ENCODE assay signal across 38 cellular contexts in the genomic region with DNA sequence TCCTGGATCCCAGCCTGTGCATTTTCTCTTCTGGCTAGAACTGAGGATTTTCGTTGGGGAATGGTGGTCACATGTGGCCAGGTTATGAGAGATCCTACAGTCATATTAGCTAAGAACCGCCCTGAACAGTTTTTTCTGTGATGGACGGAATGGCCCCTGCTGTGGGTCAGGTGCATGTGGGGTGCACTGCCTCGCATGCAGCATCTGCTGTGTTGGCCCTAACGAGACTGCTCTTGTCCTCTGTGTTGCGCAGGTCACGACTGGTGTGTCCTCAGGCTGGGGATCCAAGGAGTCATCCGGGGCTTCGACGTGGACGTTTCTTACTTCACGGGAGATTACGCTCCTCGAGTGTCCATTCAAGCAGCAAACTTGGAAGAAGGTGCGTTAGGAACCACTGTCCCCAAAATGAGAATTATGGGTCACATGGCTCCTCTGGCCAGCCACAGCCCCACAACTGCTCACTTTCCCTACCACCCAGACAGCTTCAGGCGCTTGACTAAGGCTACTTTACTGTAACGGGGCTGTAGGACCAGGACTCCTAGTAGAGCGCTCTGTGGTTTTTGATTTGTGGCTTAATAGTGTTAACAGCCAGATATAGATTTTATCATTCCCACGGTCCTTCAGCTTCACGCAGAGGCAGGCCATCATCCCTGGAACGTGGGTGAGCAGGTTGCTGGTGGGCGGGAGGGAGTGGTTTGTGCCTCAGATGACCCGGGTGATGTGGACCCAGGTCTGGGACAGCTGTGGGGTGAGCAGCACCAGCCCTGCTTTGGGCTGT. TPM values are rescaled to one million over a fixed set of nuclear protein-coding genes. Genes with fewer than 3 reads are reported as not detected.
"Had no signal": no experiment of that assay in that cellular context is flagged by ENCODE, and none has a peak within 500 bp of the region (broad histone marks: within the 10 kb centered on the region; RNA-seq: fewer than 3 reads in every experiment).

No MANE protein-coding gene starts in this region.

- H3K27ac ChIP-seq: ascending aorta, body of pancreas, brain microvascular endothelial cell, breast epithelium, VCaP had no signal

- FAIRE-seq: TTC549 had no signal

- H3K27me3 ChIP-seq: ascending aorta, body of pancreas, brain microvascular endothelial cell had no signal

- H3K36me3 ChIP-seq: ascending aorta, brain microvascular endothelial cell, breast epithelium had no signal

- H3K27ac Mint-ChIP-seq: activated B cell treated with CpG ODN at 0.5 μM for 24 hours; activated CD4-positive, alpha-beta memory T cell treated with anti-CD3 and anti-CD28 coated beads for 36 hours; activated CD4-positive, alpha-beta T cell treated with anti-CD3 and anti-CD28 coated beads, Interleukin-2, amount 10 ng/mL, durations not matched to agents 24 days and 14 days; activated CD8-positive, alpha-beta T cell treated with anti-CD3 and anti-CD28 coated beads for 36 hours; activated naive CD4-positive, alpha-beta T cell treated with anti-CD3 and anti-CD28 coated beads, Interleukin-2, amount 10 ng/mL, durations not matched to agents 7 days and 5 days; activated naive CD4-positive, alpha-beta T cell treated with anti-CD3 and anti-CD28 coated beads, Interleukin-2, amount 50 U/mL, for 24 hours; activated naive CD8-positive, alpha-beta T cell; activated naive CD8-positive, alpha-beta T cell treated with anti-CD3 and anti-CD28 coated beads, Interleukin-2, amount 10 ng/mL, durations not matched to agents 7 days and 5 days; activated naive CD8-positive, alpha-beta T cell treated with anti-CD3 and anti-CD28 coated beads, Interleukin-2, amount 50 U/mL, for 24 hours; activated T-cell treated with anti-CD3 and anti-CD28 coated beads, Interleukin-2, amount 50 U/mL, for 24 hours; activated T-helper 2 cell treated with anti-CD3 and anti-CD28 coated beads, Interferon-gamma antibody, Interleukin-2, Interleukin-4, amounts not matched to agents 10 μg/mL and 5 μg/mL and 100 μg/mL, durations not matched to agents 14 hours and 24 hours and 36 hours; T-helper 1 cell treated with Interleukin-12 subunit alpha and Interleukin-12 subunit beta and Interleukin-4 antibody, amounts not matched to agents 30 μg/mL and 1 μg/mL, for 36 hours; T-helper 2 cell treated with Interferon-gamma antibody and Interleukin-4, amounts not matched to agents 5 μg/mL and 100 μg/mL, for 36 hours had no signal

- DNase-seq: activated B cell treated with CpG ODN at 0.5 μM for 24 hours; activated CD4-positive, alpha-beta memory T cell treated with anti-CD3 and anti-CD28 coated beads for 36 hours; activated CD4-positive, alpha-beta T cell treated with anti-CD3 and anti-CD28 coated beads for 4 hours; activated CD4-positive, alpha-beta T cell treated with anti-CD3 and anti-CD28 coated beads, Interleukin-2, amount 10 ng/mL, durations not matched to agents 24 days and 14 days; activated CD4-positive, alpha-beta T cell treated with anti-CD3 and anti-CD28 coated beads, Interleukin-2, amount 50 U/mL, for 1 hour; activated CD4-positive, alpha-beta T cell treated with anti-CD3 and anti-CD28 coated beads, Interleukin-2, amount 50 U/mL, for 4 hours; activated CD4-positive, CD25-positive, alpha-beta regulatory T cell treated with anti-CD3 and anti-CD28 coated beads, Interleukin-2, amount 50 U/mL, for 72 hours; activated CD8-positive, alpha-beta memory T cell treated with anti-CD3 and anti-CD28 coated beads, Interleukin-2, amount 50 U/mL, for 4 hours; activated CD8-positive, alpha-beta T cell treated with anti-CD3 and anti-CD28 coated beads for 36 hours; activated effector memory CD4-positive, alpha-beta T cell treated with Interleukin-2 at 50 U/mL for 16 hours; activated gamma-delta T cell; activated naive CD4-positive, alpha-beta T cell treated with anti-CD3 and anti-CD28 coated beads, Interleukin-2, amount 10 ng/mL, durations not matched to agents 7 days and 5 days; activated naive CD4-positive, alpha-beta T cell treated with Interleukin-2 at 50 U/mL for 16 hours; activated naive CD8-positive, alpha-beta T cell treated with anti-CD3 and anti-CD28 coated beads, Interleukin-2, amount 10 ng/mL, durations not matched to agents 7 days and 5 days; activated naive CD8-positive, alpha-beta T cell treated with anti-CD3 and anti-CD28 coated beads, Interleukin-2, amount 50 U/mL, for 24 hours; activated T-cell treated with anti-CD3 and anti-CD28 coated beads, Interleukin-2, amount 50 U/mL, for 24 hours; activated T-cell treated with anti-CD3 and anti-CD28 coated beads, Interleukin-2, amount 50 U/mL, for 48 hours; amygdala; anterior cingulate cortex; body of pancreas; brain microvascular endothelial cell; central memory CD4-positive, alpha-beta T cell; T-helper 1 cell; T-helper 2 cell; T-helper 9 cell had no signal

- H3K36me3 Mint-ChIP-seq: activated CD4-positive, alpha-beta memory T cell treated with anti-CD3 and anti-CD28 coated beads for 36 hours; activated naive CD4-positive, alpha-beta T cell treated with anti-CD3 and anti-CD28 coated beads, Interleukin-2, amount 10 ng/mL, durations not matched to agents 7 days and 5 days; activated naive CD4-positive, alpha-beta T cell treated with anti-CD3 and anti-CD28 coated beads, Interleukin-2, amount 50 U/mL, for 24 hours; activated naive CD8-positive, alpha-beta T cell; activated naive CD8-positive, alpha-beta T cell treated with anti-CD3 and anti-CD28 coated beads, Interleukin-2, amount 10 ng/mL, durations not matched to agents 7 days and 5 days had no signal

- H3K4me3 ChIP-seq: ascending aorta, body of pancreas, breast epithelium had no signal

- H3K4me1 Mint-ChIP-seq: activated B cell treated with CpG ODN at 0.5 μM for 24 hours; activated CD4-positive, alpha-beta T cell treated with anti-CD3 and anti-CD28 coated beads, Interleukin-2, amount 10 ng/mL, durations not matched to agents 24 days and 14 days; activated naive CD4-positive, alpha-beta T cell treated with anti-CD3 and anti-CD28 coated beads, Interleukin-2, amount 10 ng/mL, durations not matched to agents 7 days and 5 days; activated naive CD4-positive, alpha-beta T cell treated with anti-CD3 and anti-CD28 coated beads, Interleukin-2, amount 50 U/mL, for 24 hours; activated naive CD8-positive, alpha-beta T cell treated with anti-CD3 and anti-CD28 coated beads, Interleukin-2, amount 10 ng/mL, durations not matched to agents 7 days and 5 days; activated naive CD8-positive, alpha-beta T cell treated with anti-CD3 and anti-CD28 coated beads, Interleukin-2, amount 50 U/mL, for 24 hours had no signal

- H3K27me3 Mint-ChIP-seq: activated CD4-positive, alpha-beta T cell treated with anti-CD3 and anti-CD28 coated beads, Interleukin-2, amount 10 ng/mL, durations not matched to agents 24 days and 14 days; activated naive CD4-positive, alpha-beta T cell treated with anti-CD3 and anti-CD28 coated beads, Interleukin-2, amount 10 ng/mL, durations not matched to agents 7 days and 5 days; activated naive CD8-positive, alpha-beta T cell treated with anti-CD3 and anti-CD28 coated beads, Interleukin-2, amount 50 U/mL, for 24 hours had no signal

- H3K9me3 ChIP-seq: ascending aorta, body of pancreas, breast epithelium had no signal

- H3K4me1 ChIP-seq: ascending aorta, body of pancreas, breast epithelium had no signal

- H3K9me3 Mint-ChIP-seq: activated B cell treated with CpG ODN at 0.5 μM for 24 hours; activated CD4-positive, alpha-beta memory T cell treated with anti-CD3 and anti-CD28 coated beads for 36 hours; activated CD4-positive, alpha-beta T cell treated with anti-CD3 and anti-CD28 coated beads, Interleukin-2, amount 10 ng/mL, durations not matched to agents 24 days and 14 days; activated CD8-positive, alpha-beta T cell treated with anti-CD3 and anti-CD28 coated beads for 36 hours; activated naive CD4-positive, alpha-beta T cell treated with anti-CD3 and anti-CD28 coated beads, Interleukin-2, amount 10 ng/mL, durations not matched to agents 7 days and 5 days; activated naive CD4-positive, alpha-beta T cell treated with anti-CD3 and anti-CD28 coated beads, Interleukin-2, amount 50 U/mL, for 24 hours; activated naive CD8-positive, alpha-beta T cell treated with anti-CD3 and anti-CD28 coated beads, Interleukin-2, amount 10 ng/mL, durations not matched to agents 7 days and 5 days; activated naive CD8-positive, alpha-beta T cell treated with anti-CD3 and anti-CD28 coated beads, Interleukin-2, amount 50 U/mL, for 24 hours; activated T-cell treated with anti-CD3 and anti-CD28 coated beads, Interleukin-2, amount 50 U/mL, for 24 hours; activated T-helper 2 cell treated with anti-CD3 and anti-CD28 coated beads, Interferon-gamma antibody, Interleukin-2, Interleukin-4, amounts not matched to agents 10 μg/mL and 5 μg/mL and 100 μg/mL, durations not matched to agents 14 hours and 24 hours and 36 hours; T-helper 1 cell treated with Interleukin-12 subunit alpha and Interleukin-12 subunit beta and Interleukin-4 antibody, amounts not matched to agents 30 μg/mL and 1 μg/mL, for 36 hours; T-helper 2 cell treated with Interferon-gamma antibody and Interleukin-4, amounts not matched to agents 5 μg/mL and 100 μg/mL, for 36 hours had no signal

- H3K4me3 Mint-ChIP-seq: activated B cell treated with CpG ODN at 0.5 μM for 24 hours; activated CD4-positive, alpha-beta memory T cell treated with anti-CD3 and anti-CD28 coated beads for 36 hours; activated CD4-positive, alpha-beta T cell treated with anti-CD3 and anti-CD28 coated beads, Interleukin-2, amount 10 ng/mL, durations not matched to agents 24 days and 14 days; activated CD8-positive, alpha-beta T cell treated with anti-CD3 and anti-CD28 coated beads for 36 hours; activated naive CD4-positive, alpha-beta T cell treated with anti-CD3 and anti-CD28 coated beads, Interleukin-2, amount 10 ng/mL, durations not matched to agents 7 days and 5 days; activated naive CD4-positive, alpha-beta T cell treated with anti-CD3 and anti-CD28 coated beads, Interleukin-2, amount 50 U/mL, for 24 hours; activated naive CD8-positive, alpha-beta T cell; activated naive CD8-positive, alpha-beta T cell treated with anti-CD3 and anti-CD28 coated beads, Interleukin-2, amount 10 ng/mL, durations not matched to agents 7 days and 5 days; activated naive CD8-positive, alpha-beta T cell treated with anti-CD3 and anti-CD28 coated beads, Interleukin-2, amount 50 U/mL, for 24 hours; activated T-cell treated with anti-CD3 and anti-CD28 coated beads, Interleukin-2, amount 50 U/mL, for 24 hours; T-helper 1 cell treated with Interleukin-12 subunit alpha and Interleukin-12 subunit beta and Interleukin-4 antibody, amounts not matched to agents 30 μg/mL and 1 μg/mL, for 36 hours; T-helper 2 cell treated with Interferon-gamma antibody and Interleukin-4, amounts not matched to agents 5 μg/mL and 100 μg/mL, for 36 hours had no signal

- ATAC-seq: activated CD8-positive, alpha-beta T cell treated with anti-CD3 and anti-CD28 coated beads for 36 hours; activated naive CD8-positive, alpha-beta T cell treated with anti-CD3 and anti-CD28 coated beads, Interleukin-2, amount 50 U/mL, for 24 hours; body of pancreas had no signal

RNA-seq across cellular contexts. Expression of gene ALLC, which starts 21.8 kb away (rescaled TPM):
- total RNA-seq: activated B cell treated with CpG ODN at 0.5 μM for 24 hours; activated CD4-positive, alpha-beta memory T cell treated with anti-CD3 and anti-CD28 coated beads for 36 hours; activated CD4-positive, alpha-beta T cell treated with anti-CD3 and anti-CD28 coated beads, Interleukin-2, amount 10 ng/mL, durations not matched to agents 24 days and 14 days; activated CD8-positive, alpha-beta memory T cell treated with anti-CD3 and anti-CD28 coated beads for 36 hours; activated CD8-positive, alpha-beta T cell treated with anti-CD3 and anti-CD28 coated beads for 36 hours; activated naive CD8-positive, alpha-beta T cell treated with anti-CD3 and anti-CD28 coated beads, Interleukin-2, amount 10 ng/mL, durations not matched to agents 7 days and 5 days; activated T-helper 2 cell treated with anti-CD3 and anti-CD28 coated beads, Interferon-gamma antibody, Interleukin-2, Interleukin-4, amounts not matched to agents 10 μg/mL and 5 μg/mL and 100 μg/mL, durations not matched to agents 14 hours and 24 hours and 36 hours; ascending aorta; body of pancreas; cardiac septum; cerebellum had no signal

RNA-seq across cellular contexts. Expression of gene DCDC2C, which starts 23.6 kb away (rescaled TPM):
- total RNA-seq: activated B cell treated with CpG ODN at 0.5 μM for 24 hours; activated CD4-positive, alpha-beta memory T cell treated with anti-CD3 and anti-CD28 coated beads for 36 hours; activated CD4-positive, alpha-beta T cell treated with anti-CD3 and anti-CD28 coated beads, Interleukin-2, amount 10 ng/mL, durations not matched to agents 24 days and 14 days; activated CD8-positive, alpha-beta memory T cell treated with anti-CD3 and anti-CD28 coated beads for 36 hours; activated CD8-positive, alpha-beta T cell treated with anti-CD3 and anti-CD28 coated beads for 36 hours; activated naive CD8-positive, alpha-beta T cell treated with anti-CD3 and anti-CD28 coated beads, Interleukin-2, amount 10 ng/mL, durations not matched to agents 7 days and 5 days; activated T-helper 2 cell treated with anti-CD3 and anti-CD28 coated beads, Interferon-gamma antibody, Interleukin-2, Interleukin-4, amounts not matched to agents 10 μg/mL and 5 μg/mL and 100 μg/mL, durations not matched to agents 14 hours and 24 hours and 36 hours; body of pancreas; cardiac septum; cerebellum had no signal
- polyA plus RNA-seq: adipose tissue had no signal
